In the genomic region with DNA sequence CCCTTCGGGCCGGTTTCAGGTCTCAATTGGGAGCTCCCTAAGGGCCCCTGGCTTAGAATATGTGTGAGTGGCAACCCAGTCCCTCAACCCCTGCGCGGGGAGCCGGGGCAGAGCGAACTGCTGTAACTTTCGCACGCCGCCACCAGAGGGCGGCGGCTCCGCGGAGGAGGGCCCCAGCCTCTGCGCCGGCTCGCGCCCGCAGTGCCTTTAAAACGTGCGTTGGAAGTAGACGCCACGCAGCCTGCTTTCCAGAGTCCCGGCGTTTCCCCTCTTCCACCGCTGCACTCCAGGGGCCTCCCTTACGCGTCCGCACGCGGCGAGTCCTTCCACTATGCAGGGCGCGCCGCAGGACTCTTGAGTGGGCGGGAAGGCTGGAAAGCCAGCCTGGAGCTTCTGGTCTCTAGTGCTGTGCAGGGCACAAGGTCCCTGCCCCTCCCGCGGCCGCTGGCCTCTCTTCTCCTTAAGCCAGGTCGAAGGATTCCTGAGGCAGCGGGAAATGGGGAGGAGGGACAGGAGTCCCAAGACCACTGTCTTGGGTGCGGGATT, we compare ENCODE assay signal across 1 cellular context.
A peak's percentile ranks its signal among the peaks of the same experiment; 100 is the strongest.
TF ChIP-seq lines count a peak whose summit lies in the region.

No MANE protein-coding gene starts in this region.

TF ChIP-seq in K562, 482 proteins besides CTCF, POLR2A, EP300 and RAD21 (continued from another document and continues in another):
- TF ChIP-seq, protein P1, sequence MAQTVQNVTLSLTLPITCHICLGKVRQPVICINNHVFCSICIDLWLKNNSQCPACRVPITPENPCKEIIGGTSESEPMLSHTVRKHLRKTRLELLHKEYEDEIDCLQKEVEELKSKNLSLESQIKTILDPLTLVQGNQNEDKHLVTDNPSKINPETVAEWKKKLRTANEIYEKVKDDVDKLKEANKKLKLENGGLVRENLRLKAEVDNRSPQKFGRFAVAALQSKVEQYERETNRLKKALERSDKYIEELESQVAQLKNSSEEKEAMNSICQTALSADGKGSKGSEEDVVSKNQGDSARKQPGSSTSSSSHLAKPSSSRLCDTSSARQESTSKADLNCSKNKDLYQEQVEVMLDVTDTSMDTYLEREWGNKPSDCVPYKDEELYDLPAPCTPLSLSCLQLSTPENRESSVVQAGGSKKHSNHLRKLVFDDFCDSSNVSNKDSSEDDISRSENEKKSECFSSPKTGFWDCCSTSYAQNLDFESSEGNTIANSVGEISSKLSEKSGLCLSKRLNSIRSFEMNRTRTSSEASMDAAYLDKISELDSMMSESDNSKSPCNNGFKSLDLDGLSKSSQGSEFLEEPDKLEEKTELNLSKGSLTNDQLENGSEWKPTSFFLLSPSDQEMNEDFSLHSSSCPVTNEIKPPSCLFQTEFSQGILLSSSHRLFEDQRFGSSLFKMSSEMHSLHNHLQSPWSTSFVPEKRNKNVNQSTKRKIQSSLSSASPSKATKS (CRISPR knock-in tag; IDR thresholded peaks at IDR 0.05): no peak
- TF ChIP-seq LARP7 (IDR thresholded peaks at IDR 0.05) (no peak), SMC3 (conservative IDR thresholded peaks at IDR 0.05; ENCODE audit: insufficient read depth, low read depth, low read length) (peak; percentile 98), ZBTB1 (CRISPR knock-in tag; IDR thresholded peaks at IDR 0.05; ENCODE audit: borderline replicate concordance, low read depth) (peak; percentile 66; the same call in 1 of the 2 replicates), CEBPB (tag; IDR thresholded peaks at IDR 0.05) (no peak), TBL1XR1 (IDR thresholded peaks at IDR 0.05; ENCODE audit: low read length in 2 of 2) (peak in 1 of 2 experiments; percentile 20; a peak in 1 of 4 replicates), OTX1 (CRISPR knock-in tag; IDR thresholded peaks at IDR 0.05) (no peak), MAZ (CRISPR knock-in tag; conservative IDR thresholded peaks at IDR 0.05 in 1 of 2, IDR thresholded peaks at IDR 0.05 in 1 of 2) (peak; percentile 44 to 80; a peak in 3 of 4 replicates), JUND (IDR thresholded peaks at IDR 0.05; ENCODE audit: borderline replicate concordance, low read depth, low read length) (peak; percentile 41; the same call in 1 of the 2 replicates), JUND (tag; IDR thresholded peaks at IDR 0.05; ENCODE audit: borderline replicate concordance, low read depth, low read length) (no peak), TEAD1 (CRISPR knock-in tag; IDR thresholded peaks at IDR 0.05) (peak in 1 of 2 experiments; percentile 82; a peak in 2 of 4 replicates), MTA2 (IDR thresholded peaks at IDR 0.05; ENCODE audit: low read depth) (no peak), HDAC8 (tag; IDR thresholded peaks at IDR 0.05) (0 out of 2 replicates have a peak, but pooled peaks have one; percentile 43), CAMTA2 (CRISPR knock-in tag; conservative IDR thresholded peaks at IDR 0.05) (no peak), ZC3H11A (IDR thresholded peaks at IDR 0.05; ENCODE audit: low read depth, low read length) (no peak), TRIM28 (IDR thresholded peaks at IDR 0.05) (no peak), ZNF561 (CRISPR knock-in tag; conservative IDR thresholded peaks at IDR 0.05) (no peak), ZNF583 (CRISPR knock-in tag; IDR thresholded peaks at IDR 0.05) (no peak), ZNF23 (CRISPR knock-in tag; IDR thresholded peaks at IDR 0.05) (no peak), ZNF311 (CRISPR knock-in tag; IDR thresholded peaks at IDR 0.05) (no peak), NFATC3 (IDR thresholded peaks at IDR 0.05) (no peak), SOX6 (IDR thresholded peaks at IDR 0.05) (peak; percentile 37; the same call in 1 of the 2 replicates), NR2F6 (CRISPR knock-in tag; IDR thresholded peaks at IDR 0.05) (no peak), NCOR1 (IDR thresholded peaks at IDR 0.05) (no peak), RAD51 (IDR thresholded peaks at IDR 0.05; ENCODE audit: borderline replicate concordance, low read depth) (no peak), MXI1 (IDR thresholded peaks at IDR 0.05; ENCODE audit: low read depth, low read length) (no peak), XRCC5 (IDR thresholded peaks at IDR 0.05; ENCODE audit: low read depth, low read length) (0 out of 2 replicates have a peak, but pooled peaks have one; percentile 40)
- TF ChIP-seq, protein P2, sequence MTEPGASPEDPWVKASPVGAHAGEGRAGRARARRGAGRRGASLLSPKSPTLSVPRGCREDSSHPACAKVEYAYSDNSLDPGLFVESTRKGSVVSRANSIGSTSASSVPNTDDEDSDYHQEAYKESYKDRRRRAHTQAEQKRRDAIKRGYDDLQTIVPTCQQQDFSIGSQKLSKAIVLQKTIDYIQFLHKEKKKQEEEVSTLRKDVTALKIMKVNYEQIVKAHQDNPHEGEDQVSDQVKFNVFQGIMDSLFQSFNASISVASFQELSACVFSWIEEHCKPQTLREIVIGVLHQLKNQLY (CRISPR knock-in tag; conservative IDR thresholded peaks at IDR 0.05): no peak
- TF ChIP-seq, protein P3, sequence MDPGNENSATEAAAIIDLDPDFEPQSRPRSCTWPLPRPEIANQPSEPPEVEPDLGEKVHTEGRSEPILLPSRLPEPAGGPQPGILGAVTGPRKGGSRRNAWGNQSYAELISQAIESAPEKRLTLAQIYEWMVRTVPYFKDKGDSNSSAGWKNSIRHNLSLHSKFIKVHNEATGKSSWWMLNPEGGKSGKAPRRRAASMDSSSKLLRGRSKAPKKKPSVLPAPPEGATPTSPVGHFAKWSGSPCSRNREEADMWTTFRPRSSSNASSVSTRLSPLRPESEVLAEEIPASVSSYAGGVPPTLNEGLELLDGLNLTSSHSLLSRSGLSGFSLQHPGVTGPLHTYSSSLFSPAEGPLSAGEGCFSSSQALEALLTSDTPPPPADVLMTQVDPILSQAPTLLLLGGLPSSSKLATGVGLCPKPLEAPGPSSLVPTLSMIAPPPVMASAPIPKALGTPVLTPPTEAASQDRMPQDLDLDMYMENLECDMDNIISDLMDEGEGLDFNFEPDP (CRISPR knock-in tag; IDR thresholded peaks at IDR 0.05): no peak
- TF ChIP-seq, protein P4, sequence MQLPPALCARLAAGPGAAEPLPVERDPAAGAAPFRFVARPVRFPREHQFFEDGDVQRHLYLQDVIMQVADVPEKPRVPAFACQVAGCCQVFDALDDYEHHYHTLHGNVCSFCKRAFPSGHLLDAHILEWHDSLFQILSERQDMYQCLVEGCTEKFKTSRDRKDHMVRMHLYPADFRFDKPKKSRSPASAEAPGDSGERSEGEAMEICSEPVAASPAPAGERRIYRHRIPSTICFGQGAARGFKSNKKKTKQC (CRISPR knock-in tag; IDR thresholded peaks at IDR 0.05): peak; percentile 82
- TF ChIP-seq, protein P5, sequence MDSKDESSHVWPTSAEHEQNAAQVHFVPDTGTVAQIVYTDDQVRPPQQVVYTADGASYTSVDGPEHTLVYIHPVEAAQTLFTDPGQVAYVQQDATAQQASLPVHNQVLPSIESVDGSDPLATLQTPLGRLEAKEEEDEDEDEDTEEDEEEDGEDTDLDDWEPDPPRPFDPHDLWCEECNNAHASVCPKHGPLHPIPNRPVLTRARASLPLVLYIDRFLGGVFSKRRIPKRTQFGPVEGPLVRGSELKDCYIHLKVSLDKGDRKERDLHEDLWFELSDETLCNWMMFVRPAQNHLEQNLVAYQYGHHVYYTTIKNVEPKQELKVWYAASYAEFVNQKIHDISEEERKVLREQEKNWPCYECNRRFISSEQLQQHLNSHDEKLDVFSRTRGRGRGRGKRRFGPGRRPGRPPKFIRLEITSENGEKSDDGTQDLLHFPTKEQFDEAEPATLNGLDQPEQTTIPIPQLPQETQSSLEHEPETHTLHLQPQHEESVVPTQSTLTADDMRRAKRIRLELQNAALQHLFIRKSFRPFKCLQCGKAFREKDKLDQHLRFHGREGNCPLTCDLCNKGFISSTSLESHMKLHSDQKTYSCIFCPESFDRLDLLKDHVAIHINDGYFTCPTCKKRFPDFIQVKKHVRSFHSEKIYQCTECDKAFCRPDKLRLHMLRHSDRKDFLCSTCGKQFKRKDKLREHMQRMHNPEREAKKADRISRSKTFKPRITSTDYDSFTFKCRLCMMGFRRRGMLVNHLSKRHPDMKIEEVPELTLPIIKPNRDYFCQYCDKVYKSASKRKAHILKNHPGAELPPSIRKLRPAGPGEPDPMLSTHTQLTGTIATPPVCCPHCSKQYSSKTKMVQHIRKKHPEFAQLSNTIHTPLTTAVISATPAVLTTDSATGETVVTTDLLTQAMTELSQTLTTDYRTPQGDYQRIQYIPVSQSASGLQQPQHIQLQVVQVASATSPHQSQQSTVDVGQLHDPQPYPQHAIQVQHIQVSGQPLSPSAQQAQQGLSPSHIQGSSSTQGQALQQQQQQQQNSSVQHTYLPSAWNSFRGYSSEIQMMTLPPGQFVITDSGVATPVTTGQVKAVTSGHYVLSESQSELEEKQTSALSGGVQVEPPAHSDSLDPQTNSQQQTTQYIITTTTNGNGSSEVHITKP (IDR thresholded peaks at IDR 0.05; ENCODE audit: partially characterized antibody): no peak
- TF ChIP-seq, protein P6, sequence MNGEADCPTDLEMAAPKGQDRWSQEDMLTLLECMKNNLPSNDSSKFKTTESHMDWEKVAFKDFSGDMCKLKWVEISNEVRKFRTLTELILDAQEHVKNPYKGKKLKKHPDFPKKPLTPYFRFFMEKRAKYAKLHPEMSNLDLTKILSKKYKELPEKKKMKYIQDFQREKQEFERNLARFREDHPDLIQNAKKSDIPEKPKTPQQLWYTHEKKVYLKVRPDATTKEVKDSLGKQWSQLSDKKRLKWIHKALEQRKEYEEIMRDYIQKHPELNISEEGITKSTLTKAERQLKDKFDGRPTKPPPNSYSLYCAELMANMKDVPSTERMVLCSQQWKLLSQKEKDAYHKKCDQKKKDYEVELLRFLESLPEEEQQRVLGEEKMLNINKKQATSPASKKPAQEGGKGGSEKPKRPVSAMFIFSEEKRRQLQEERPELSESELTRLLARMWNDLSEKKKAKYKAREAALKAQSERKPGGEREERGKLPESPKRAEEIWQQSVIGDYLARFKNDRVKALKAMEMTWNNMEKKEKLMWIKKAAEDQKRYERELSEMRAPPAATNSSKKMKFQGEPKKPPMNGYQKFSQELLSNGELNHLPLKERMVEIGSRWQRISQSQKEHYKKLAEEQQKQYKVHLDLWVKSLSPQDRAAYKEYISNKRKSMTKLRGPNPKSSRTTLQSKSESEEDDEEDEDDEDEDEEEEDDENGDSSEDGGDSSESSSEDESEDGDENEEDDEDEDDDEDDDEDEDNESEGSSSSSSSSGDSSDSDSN (IDR thresholded peaks at IDR 0.05; ENCODE audit: borderline replicate concordance in 1 of 2, low read depth in 2 of 2, low read length in 2 of 2): 0 out of 4 replicates have a peak, but pooled peaks of 1 of the 2 experiments have one; percentile 46
- TF ChIP-seq, protein P7, sequence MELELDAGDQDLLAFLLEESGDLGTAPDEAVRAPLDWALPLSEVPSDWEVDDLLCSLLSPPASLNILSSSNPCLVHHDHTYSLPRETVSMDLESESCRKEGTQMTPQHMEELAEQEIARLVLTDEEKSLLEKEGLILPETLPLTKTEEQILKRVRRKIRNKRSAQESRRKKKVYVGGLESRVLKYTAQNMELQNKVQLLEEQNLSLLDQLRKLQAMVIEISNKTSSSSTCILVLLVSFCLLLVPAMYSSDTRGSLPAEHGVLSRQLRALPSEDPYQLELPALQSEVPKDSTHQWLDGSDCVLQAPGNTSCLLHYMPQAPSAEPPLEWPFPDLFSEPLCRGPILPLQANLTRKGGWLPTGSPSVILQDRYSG (tag; conservative IDR thresholded peaks at IDR 0.05; ENCODE audit: low read depth): no peak
- TF ChIP-seq, protein P8, sequence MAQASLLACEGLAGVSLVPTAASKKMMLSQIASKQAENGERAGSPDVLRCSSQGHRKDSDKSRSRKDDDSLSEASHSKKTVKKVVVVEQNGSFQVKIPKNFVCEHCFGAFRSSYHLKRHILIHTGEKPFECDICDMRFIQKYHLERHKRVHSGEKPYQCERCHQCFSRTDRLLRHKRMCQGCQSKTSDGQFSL (CRISPR knock-in tag; IDR thresholded peaks at IDR 0.05): peak; percentile 55; the same call in 1 of the 2 replicates
- TF ChIP-seq, protein P8 (tag; IDR thresholded peaks at IDR 0.05): no peak
- TF ChIP-seq, protein P9, sequence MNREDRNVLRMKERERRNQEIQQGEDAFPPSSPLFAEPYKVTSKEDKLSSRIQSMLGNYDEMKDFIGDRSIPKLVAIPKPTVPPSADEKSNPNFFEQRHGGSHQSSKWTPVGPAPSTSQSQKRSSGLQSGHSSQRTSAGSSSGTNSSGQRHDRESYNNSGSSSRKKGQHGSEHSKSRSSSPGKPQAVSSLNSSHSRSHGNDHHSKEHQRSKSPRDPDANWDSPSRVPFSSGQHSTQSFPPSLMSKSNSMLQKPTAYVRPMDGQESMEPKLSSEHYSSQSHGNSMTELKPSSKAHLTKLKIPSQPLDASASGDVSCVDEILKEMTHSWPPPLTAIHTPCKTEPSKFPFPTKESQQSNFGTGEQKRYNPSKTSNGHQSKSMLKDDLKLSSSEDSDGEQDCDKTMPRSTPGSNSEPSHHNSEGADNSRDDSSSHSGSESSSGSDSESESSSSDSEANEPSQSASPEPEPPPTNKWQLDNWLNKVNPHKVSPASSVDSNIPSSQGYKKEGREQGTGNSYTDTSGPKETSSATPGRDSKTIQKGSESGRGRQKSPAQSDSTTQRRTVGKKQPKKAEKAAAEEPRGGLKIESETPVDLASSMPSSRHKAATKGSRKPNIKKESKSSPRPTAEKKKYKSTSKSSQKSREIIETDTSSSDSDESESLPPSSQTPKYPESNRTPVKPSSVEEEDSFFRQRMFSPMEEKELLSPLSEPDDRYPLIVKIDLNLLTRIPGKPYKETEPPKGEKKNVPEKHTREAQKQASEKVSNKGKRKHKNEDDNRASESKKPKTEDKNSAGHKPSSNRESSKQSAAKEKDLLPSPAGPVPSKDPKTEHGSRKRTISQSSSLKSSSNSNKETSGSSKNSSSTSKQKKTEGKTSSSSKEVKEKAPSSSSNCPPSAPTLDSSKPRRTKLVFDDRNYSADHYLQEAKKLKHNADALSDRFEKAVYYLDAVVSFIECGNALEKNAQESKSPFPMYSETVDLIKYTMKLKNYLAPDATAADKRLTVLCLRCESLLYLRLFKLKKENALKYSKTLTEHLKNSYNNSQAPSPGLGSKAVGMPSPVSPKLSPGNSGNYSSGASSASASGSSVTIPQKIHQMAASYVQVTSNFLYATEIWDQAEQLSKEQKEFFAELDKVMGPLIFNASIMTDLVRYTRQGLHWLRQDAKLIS (CRISPR knock-in tag; IDR thresholded peaks at IDR 0.05): no peak
- TF ChIP-seq, protein P10, sequence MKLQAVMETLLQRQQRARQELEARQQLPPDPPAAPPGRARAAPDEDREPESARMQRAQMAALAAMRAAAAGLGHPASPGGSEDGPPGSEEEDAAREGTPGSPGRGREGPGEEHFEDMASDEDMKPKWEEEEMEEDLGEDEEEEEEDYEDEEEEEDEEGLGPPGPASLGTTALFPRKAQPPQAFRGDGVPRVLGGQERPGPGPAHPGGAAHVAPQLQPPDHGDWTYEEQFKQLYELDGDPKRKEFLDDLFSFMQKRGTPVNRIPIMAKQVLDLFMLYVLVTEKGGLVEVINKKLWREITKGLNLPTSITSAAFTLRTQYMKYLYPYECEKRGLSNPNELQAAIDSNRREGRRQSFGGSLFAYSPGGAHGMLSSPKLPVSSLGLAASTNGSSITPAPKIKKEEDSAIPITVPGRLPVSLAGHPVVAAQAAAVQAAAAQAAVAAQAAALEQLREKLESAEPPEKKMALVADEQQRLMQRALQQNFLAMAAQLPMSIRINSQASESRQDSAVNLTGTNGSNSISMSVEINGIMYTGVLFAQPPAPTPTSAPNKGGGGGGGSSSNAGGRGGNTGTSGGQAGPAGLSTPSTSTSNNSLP (IDR thresholded peaks at IDR 0.05; ENCODE audit: borderline replicate concordance, low read depth, low read length): no peak
